12 cellular contexts compared by ENCODE assay signal in the genomic region with DNA sequence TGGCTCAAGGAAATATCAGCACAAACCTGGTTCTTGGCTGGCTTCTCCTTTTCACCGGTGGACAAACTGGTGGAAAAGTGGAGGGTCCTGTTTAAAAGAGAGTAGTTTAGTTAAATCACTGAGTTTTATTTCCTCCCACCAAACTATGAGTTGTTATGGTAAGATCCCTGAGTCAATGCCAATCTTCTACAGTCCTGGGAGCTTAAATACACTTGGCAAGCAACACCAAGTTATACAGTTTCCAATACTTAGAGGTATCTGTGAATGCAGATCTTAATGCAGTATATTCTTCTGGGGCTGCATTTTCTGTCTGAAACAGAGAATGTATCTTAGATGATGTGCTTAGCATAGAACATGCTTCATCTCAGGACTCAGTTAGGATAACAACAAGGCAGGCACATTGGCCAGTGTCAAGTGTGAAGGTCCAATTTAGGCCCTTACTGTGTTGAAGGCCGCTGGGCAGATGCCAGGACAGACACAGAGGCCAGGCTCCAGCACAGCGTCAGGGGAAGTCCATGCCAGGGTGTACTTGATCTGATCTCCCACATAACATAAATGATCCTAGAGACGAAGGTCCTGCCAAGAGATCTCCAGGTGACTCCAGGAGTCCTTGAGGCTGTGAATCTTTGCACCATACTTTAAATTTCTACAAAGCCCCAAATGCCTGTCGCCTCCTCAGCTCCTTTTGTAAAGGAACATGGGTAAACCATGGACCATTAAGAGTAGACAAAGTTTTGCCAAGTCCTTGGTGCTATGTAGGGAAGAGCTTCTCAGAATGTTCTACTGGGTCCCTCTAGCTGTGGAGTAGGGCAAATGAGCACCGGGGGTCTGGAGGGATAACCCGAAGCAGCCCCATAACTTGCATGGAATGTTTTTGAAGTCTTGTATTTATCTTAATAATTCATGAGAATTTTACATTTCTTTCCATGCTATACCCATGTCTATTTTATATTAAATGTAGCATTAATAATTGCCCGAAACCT.
DNase-seq lines count a peak whose midpoint lies in the region; ATAC-seq and TF ChIP-seq lines count a peak whose summit lies in the region.
"Had no signal": no experiment of that assay in that cellular context is flagged by ENCODE, and none has a peak within 500 bp of the region (broad histone marks: within the 10 kb centered on the region; RNA-seq: fewer than 3 reads in every experiment).

No MANE protein-coding gene starts in this region.

- H3K27ac ChIP-seq in WERI-Rb-1 (no peak overlapping the region), left ventricle myocardium inferior (replicated peaks) (no peak overlapping the region), thyroid gland (peak overlapping the region; percentile 12 to 32 (median 30))
- H3K27ac ChIP-seq: tibial nerve had no signal

- H3K4me3 Mint-ChIP-seq in activated T-cell treated with anti-CD3 and anti-CD28 coated beads, Interleukin-2, amount 50 U/mL, for 72 hours, result no peak overlapping the region
- H3K4me3 Mint-ChIP-seq: neural crest cell, T-helper 17 cell had no signal

- TF ChIP-seq CTCF in WERI-Rb-1 (IDR thresholded peaks at IDR 0.05; ENCODE audit: low read depth, low read length) (peak; percentile 58), left ventricle myocardium inferior (IDR thresholded peaks at IDR 0.05; ENCODE audit: borderline replicate concordance) (peak; percentile 48), thyroid gland (IDR thresholded peaks at IDR 0.05) (peak in 2 of 6 experiments; percentile 24 to 28)

- no peak overlapping the region for H3K27ac Mint-ChIP-seq in activated T-cell treated with anti-CD3 and anti-CD28 coated beads, Interleukin-2, amount 50 U/mL, for 72 hours
- H3K27ac Mint-ChIP-seq: T-helper 17 cell had no signal

- no peaks in the 10 kb centered on the region for H3K36me3 ChIP-seq in WERI-Rb-1
- no peaks in the 10 kb centered on the region for H3K36me3 ChIP-seq in left ventricle myocardium inferior
- no peaks in the 10 kb centered on the region for H3K36me3 ChIP-seq in thyroid gland
- H3K36me3 ChIP-seq: tibial nerve had no signal

- no peaks in the 10 kb centered on the region for H3K4me1 Mint-ChIP-seq in activated T-cell treated with anti-CD3 and anti-CD28 coated beads, Interleukin-2, amount 50 U/mL, for 72 hours (ENCODE audit: low read depth)
- H3K4me1 Mint-ChIP-seq: neural crest cell, T-helper 17 cell had no signal

- DNase-seq in NOMO-1 (lab: John Stamatoyannopoulos, UW; ENCODE audit: unreplicated experiment in 2 of 2), result peak; percentile 22 to 27
- no peak for DNase-seq in NOMO-1 treated with dmso at 0.1 percent for 144 hours (lab: John Stamatoyannopoulos, UW; ENCODE audit: unreplicated experiment)
- DNase-seq in WERI-Rb-1, result no peak
- peak; percentile 34 for DNase-seq in left ventricle myocardium inferior
- peak; percentile 42 to 49 for DNase-seq in thyroid gland
- DNase-seq in activated T-cell treated with anti-CD3 and anti-CD28 coated beads, Interleukin-2, amount 50 U/mL, for 72 hours, result no peak
- DNase-seq: hypothalamus, T-helper 17 cell had no signal

- 56 to 64% methylated on average over 8 of the region's 8 CpGs for WGBS in thyroid gland, 2 donors

- H3K36me3 Mint-ChIP-seq in activated T-cell treated with anti-CD3 and anti-CD28 coated beads, Interleukin-2, amount 50 U/mL, for 72 hours (ENCODE audit: insufficient read depth in 2 of 2), result no peaks in the 10 kb centered on the region

- no peak for TF ChIP-seq POLR2A in thyroid gland (IDR thresholded peaks at IDR 0.05)

- H3K27me3 Mint-ChIP-seq in activated T-cell treated with anti-CD3 and anti-CD28 coated beads, Interleukin-2, amount 50 U/mL, for 72 hours (ENCODE audit: low read depth), result no peaks in the 10 kb centered on the region
- H3K27me3 Mint-ChIP-seq: T-helper 17 cell had no signal

- no peak overlapping the region for H3K4me3 ChIP-seq in WERI-Rb-1 (ENCODE audit: low read depth, low read length)
- H3K4me3 ChIP-seq in left ventricle myocardium inferior, result no peak overlapping the region
- no peak overlapping the region for H3K4me3 ChIP-seq in thyroid gland (replicated peaks in 1 of 3)
- H3K4me3 ChIP-seq: tibial nerve had no signal

- H3K27me3 ChIP-seq in WERI-Rb-1 (ENCODE audit: insufficient read depth, low read depth, severe bottlenecking), result no peaks in the 10 kb centered on the region
- no peaks in the 10 kb centered on the region for H3K27me3 ChIP-seq in left ventricle myocardium inferior (ENCODE audit: low read depth)
- no peaks in the 10 kb centered on the region for H3K27me3 ChIP-seq in thyroid gland
- H3K27me3 ChIP-seq: tibial nerve had no signal

- H3K9me3 ChIP-seq in WERI-Rb-1 (ENCODE audit: severe bottlenecking) (no peaks in the 10 kb centered on the region), left ventricle myocardium inferior (replicated peaks) (no peaks in the 10 kb centered on the region), thyroid gland (no peaks in the 10 kb centered on the region)
- H3K9me3 ChIP-seq: tibial nerve had no signal

- H3K4me1 ChIP-seq in left ventricle myocardium inferior (no peaks in the 10 kb centered on the region), thyroid gland (peaks cover 9 to 12% of the 10 kb centered on the region in 2 donors)
- H3K4me1 ChIP-seq: tibial nerve had no signal

- H3K9me3 Mint-ChIP-seq in activated T-cell treated with anti-CD3 and anti-CD28 coated beads, Interleukin-2, amount 50 U/mL, for 72 hours, result no peaks in the 10 kb centered on the region

- ATAC-seq in HG03159 (IDR thresholded peaks at IDR 0.05; ENCODE audit: unreplicated experiment) (no peak), GM21528 (IDR thresholded peaks at IDR 0.05; ENCODE audit: low FRiP score, unreplicated experiment) (no peak)
- no peak for ATAC-seq in activated T-cell treated with anti-CD3 and anti-CD28 coated beads, Interleukin-2, amount 50 U/mL, for 72 hours (replicated peaks in 1 of 2)
- ATAC-seq: T-helper 17 cell had no signal

- intact Hi-C loops in left ventricle myocardium inferior (cut with micrococcal nuclease) (no loop called here), thyroid gland (cut with DNase I) (no loop called here)

Comparison
In these comparisons a context has a peak if more than half of its experiments do, and no peak if none do; other contexts are left out.
1. DNase-seq: peak in NOMO-1 (2 of 2), left ventricle myocardium inferior (single experiment) and thyroid gland (2 of 2); none in NOMO-1 treated with dmso at 0.1 percent for 144 hours (single experiment), WERI-Rb-1 (single experiment) and activated T-cell treated with anti-CD3 and anti-CD28 coated beads, Interleukin-2, amount 50 U/mL, for 72 hours (0 of 2).
2. H3K27ac ChIP-seq: peak in thyroid gland (3 of 3); none in WERI-Rb-1 (single experiment) and left ventricle myocardium inferior (single experiment).